In the genomic region with DNA sequence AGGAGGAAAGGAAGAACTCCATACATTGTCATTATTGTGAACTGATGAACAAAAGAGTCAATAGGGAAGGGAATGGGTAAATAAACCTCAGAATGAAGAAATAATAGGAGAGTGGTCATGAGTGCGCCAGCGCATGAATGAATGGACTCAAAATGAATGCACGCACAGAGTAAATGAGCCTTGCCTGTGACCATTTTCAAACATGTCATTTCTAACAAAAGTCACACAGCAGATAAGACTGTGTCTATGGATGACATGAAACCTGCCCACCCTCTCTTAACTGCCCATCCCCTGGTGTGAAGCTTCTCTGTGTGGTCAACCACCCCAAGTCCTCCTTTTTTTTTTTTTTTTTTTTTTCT, we compare ENCODE assay signal across 7 cellular contexts.
DNase-seq lines count a peak whose midpoint lies in the region; ATAC-seq and TF ChIP-seq lines count a peak whose summit lies in the region.

No MANE protein-coding gene starts in this region.

- peak overlapping the region; percentile 85 for H3K27ac Mint-ChIP-seq in activated CD8-positive, alpha-beta T cell treated with anti-CD3 and anti-CD28 coated beads, Interleukin-2, amount 10 ng/mL, durations not matched to agents 7 days and 5 days
- no peak overlapping the region for H3K27ac Mint-ChIP-seq in progenitor cell of endocrine pancreas

- peak overlapping the region; percentile 87 for H3K4me3 Mint-ChIP-seq in activated CD8-positive, alpha-beta T cell treated with anti-CD3 and anti-CD28 coated beads, Interleukin-2, amount 10 ng/mL, durations not matched to agents 7 days and 5 days
- peak overlapping the region; percentile 86 for H3K4me3 Mint-ChIP-seq in progenitor cell of endocrine pancreas (ENCODE audit: low read depth)

- ATAC-seq in GM19043 (IDR thresholded peaks at IDR 0.05; ENCODE audit: low read depth, unreplicated experiment) (peak; percentile 9), HG02840 (IDR thresholded peaks at IDR 0.05; ENCODE audit: low FRiP score, unreplicated experiment) (peak; percentile 7)
- peak; percentile 12 for ATAC-seq in activated CD8-positive, alpha-beta T cell treated with anti-CD3 and anti-CD28 coated beads, Interleukin-2, amount 10 ng/mL, durations not matched to agents 7 days and 5 days

- H3K27me3 Mint-ChIP-seq in activated CD8-positive, alpha-beta T cell treated with anti-CD3 and anti-CD28 coated beads, Interleukin-2, amount 10 ng/mL, durations not matched to agents 7 days and 5 days (ENCODE audit: low read depth), result peaks cover 15% of the 10 kb centered on the region
- peaks cover 66% of the 10 kb centered on the region for H3K27me3 Mint-ChIP-seq in progenitor cell of endocrine pancreas

- H3K36me3 Mint-ChIP-seq in activated CD8-positive, alpha-beta T cell treated with anti-CD3 and anti-CD28 coated beads, Interleukin-2, amount 10 ng/mL, durations not matched to agents 7 days and 5 days (ENCODE audit: low read depth), result no peaks in the 10 kb centered on the region
- no peaks in the 10 kb centered on the region for H3K36me3 Mint-ChIP-seq in progenitor cell of endocrine pancreas (ENCODE audit: insufficient read depth)

- H3K4me1 Mint-ChIP-seq in activated CD8-positive, alpha-beta T cell treated with anti-CD3 and anti-CD28 coated beads, Interleukin-2, amount 10 ng/mL, durations not matched to agents 7 days and 5 days (ENCODE audit: low read depth), result peaks cover 12% of the 10 kb centered on the region
- H3K4me1 Mint-ChIP-seq in progenitor cell of endocrine pancreas (ENCODE audit: low read depth), result peaks cover 4% of the 10 kb centered on the region

- DNase-seq in activated CD8-positive, alpha-beta T cell treated with anti-CD3 and anti-CD28 coated beads, Interleukin-2, amount 10 ng/mL, durations not matched to agents 7 days and 5 days, result no peak
- DNase-seq in progenitor cell of endocrine pancreas (ENCODE audit: low spot score, unreplicated experiment) (no peak), foreskin fibroblast (no peak), DMS153 (lab: John Stamatoyannopoulos, UW) (no peak)
- no peak for DNase-seq in effector CD8-positive, alpha-beta T cell (lab: John Stamatoyannopoulos, UW)

- CTCF ChIA-PET in activated CD8-positive, alpha-beta T cell treated with anti-CD3 and anti-CD28 coated beads, Interleukin-2, amount 10 ng/mL, durations not matched to agents 7 days and 5 days (lab: Charles Lee), result interaction anchor here (0.8 to 5.3 kb wide), 14 partner anchors 16 to 379 kb away, joined by 3 to 131 read pairs (median 4); no protein-coding TSS in a partner anchor

- POLR2A ChIA-PET in activated CD8-positive, alpha-beta T cell treated with anti-CD3 and anti-CD28 coated beads, Interleukin-2, amount 10 ng/mL, durations not matched to agents 7 days and 5 days (lab: Charles Lee), result interaction anchor here (0.8 kb wide), 1 partner anchor 114 kb away, joined by 4 read pairs; no protein-coding TSS in a partner anchor

- TF ChIP-seq CTCF in progenitor cell of endocrine pancreas (IDR thresholded peaks at IDR 0.05; ENCODE audit: unreplicated experiment) (no peak), foreskin fibroblast (IDR thresholded peaks at IDR 0.05; ENCODE audit: low read depth, low read length) (no peak)

- peak overlapping the region in 1 of 2 donors; percentile 55 for H3K4me3 ChIP-seq in foreskin fibroblast (ENCODE audit: low read depth in 1 of 2, low read length in 2 of 2)

- H3K9me3 Mint-ChIP-seq in activated CD8-positive, alpha-beta T cell treated with anti-CD3 and anti-CD28 coated beads, Interleukin-2, amount 10 ng/mL, durations not matched to agents 7 days and 5 days (ENCODE audit: insufficient read depth), result no peaks in the 10 kb centered on the region
- no peaks in the 10 kb centered on the region for H3K9me3 Mint-ChIP-seq in progenitor cell of endocrine pancreas (ENCODE audit: low read depth)
